In genomic region chr2:67476808-67477790, GRCh38 we compare ENCODE assay signal across 8 cellular contexts.
DNase-seq lines count a peak whose midpoint lies in the region; ATAC-seq and TF ChIP-seq lines count a peak whose summit lies in the region.

No MANE protein-coding gene starts in this region.

- H3K27ac ChIP-seq in AG04450 (ENCODE audit: low read depth, low read length) = no peak overlapping the region
- H3K27ac ChIP-seq in GM23338 (ENCODE audit: low read depth) = peak overlapping the region; percentile 4; the same call in 1 of the 2 replicates

- peaks cover 5% of the 10 kb centered on the region; the same call in 2 of the 3 replicates for H3K9me3 Mint-ChIP-seq in GM23338
- H3K9me3 Mint-ChIP-seq in neural crest cell = no peaks in the 10 kb centered on the region

- H3K4me1 Mint-ChIP-seq in GM23338 = peaks cover 25% of the 10 kb centered on the region
- peaks cover 12% of the 10 kb centered on the region for H3K4me1 Mint-ChIP-seq in neural crest cell

- DNase-seq in AG04450 (ENCODE audit: low read depth, low spot score) (no peak), GM23338 (ENCODE audit: low spot score) (peak; percentile 60), NOMO-1 (lab: John Stamatoyannopoulos, UW; ENCODE audit: unreplicated experiment in 2 of 2) (peak; percentile 4 to 61), epithelial cell of esophagus (ENCODE audit: low read depth) (peak; percentile 69), neural crest cell (ENCODE audit: low read depth, low spot score) (no peak)
- no peak for DNase-seq in activated T-cell treated with anti-CD3 and anti-CD28 coated beads, Interleukin-2, amount 50 U/mL, for 1 hour

- H4K20me1 ChIP-seq in GM23338 (replicated peaks; ENCODE audit: insufficient read depth) = no peaks in the 10 kb centered on the region

- H3K27ac Mint-ChIP-seq in GM23338 (no peak overlapping the region), neural crest cell (ENCODE audit: unreplicated experiment) (no peak overlapping the region)

- ATAC-seq in GM23338 = peak; percentile 70
- ATAC-seq in GM18909 (IDR thresholded peaks at IDR 0.05; ENCODE audit: poor library complexity, unreplicated experiment) = no peak
- ATAC-seq in HG02571 (IDR thresholded peaks at IDR 0.05; ENCODE audit: unreplicated experiment) = no peak

- H3K4me3 ChIP-seq in AG04450 (ENCODE audit: low read depth, low read length) (no peak overlapping the region), GM23338 (no peak overlapping the region), epithelial cell of esophagus (ENCODE audit: low read length) (no peak overlapping the region)

- H3K4me3 Mint-ChIP-seq in GM23338 (no peak overlapping the region), neural crest cell (no peak overlapping the region)

- H3K27me3 Mint-ChIP-seq in GM23338 (ENCODE audit: insufficient read depth, low read depth, poor library complexity) (peaks cover 4% of the 10 kb centered on the region), neural crest cell (ENCODE audit: low read depth) (no peaks in the 10 kb centered on the region)

- H2AFZ ChIP-seq in GM23338 = peak overlapping the region; percentile 74; the same call in 1 of the 2 replicates

- H3K9me2 ChIP-seq in GM23338 (ENCODE audit: insufficient read depth) = peaks cover 9% of the 10 kb centered on the region; the same call in 1 of the 2 replicates

- no peaks in the 10 kb centered on the region for H3K9me3 ChIP-seq in AG04450 (ENCODE audit: control insufficient read depth, insufficient read depth, low read length)

- H3K4me1 ChIP-seq in GM23338 (ENCODE audit: insufficient read depth) = peaks cover 20% of the 10 kb centered on the region

- peak overlapping the region; percentile 22; the same call in 1 of the 2 replicates for H3K4me2 ChIP-seq in GM23338

- no peaks in the 10 kb centered on the region for H3F3A ChIP-seq in GM23338 (replicated peaks; ENCODE audit: low read depth)

- CTCF ChIA-PET in AG04450 (lab: Charles Lee) = interaction anchor here (0.6 to 3.5 kb wide), 25 partner anchors 9 to 1011 kb away, joined by 3 to 39 read pairs (median 4); no protein-coding TSS in a partner anchor

- POLR2A ChIA-PET in AG04450 (lab: Yijun Ruan, JAX) = interaction anchor here (0.5 to 0.8 kb wide), 2 partner anchors 30 to 76 kb away, joined by 3 to 5 read pairs; no protein-coding TSS in a partner anchor

- TF ChIP-seq CTCF in AG04450 (IDR thresholded peaks at IDR 0.05; ENCODE audit: low read depth, low read length) (peak; percentile 66), GM23338 (conservative IDR thresholded peaks at IDR 0.05; ENCODE audit: low read depth in 2 of 2) (peak; percentile 71 to 73), epithelial cell of esophagus (IDR thresholded peaks at IDR 0.05; ENCODE audit: insufficient read depth, low read depth, low read length, missing control alignments) (peak; percentile 62), neural crest cell (conservative IDR thresholded peaks at IDR 0.05) (peak; percentile 71)

- no peaks in the 10 kb centered on the region; the same call in 2 of the 3 replicates for H3K36me3 Mint-ChIP-seq in GM23338 (ENCODE audit: low read depth)
- H3K36me3 Mint-ChIP-seq in neural crest cell (ENCODE audit: low read depth) = no peaks in the 10 kb centered on the region

- H3K27me3 ChIP-seq in AG04450 (ENCODE audit: control insufficient read depth, insufficient read depth, low read length) (no peaks in the 10 kb centered on the region), GM23338 (ENCODE audit: insufficient read depth) (no peaks in the 10 kb centered on the region)

- no peaks in the 10 kb centered on the region for H3K36me3 ChIP-seq in GM23338 (ENCODE audit: insufficient read depth)

- H3K79me2 ChIP-seq in GM23338 (replicated peaks; ENCODE audit: insufficient read depth) = no peaks in the 10 kb centered on the region

TF ChIP-seq in GM23338, 12 proteins besides CTCF, POLR2A, EP300 and RAD21 (continues in another document):
- TF ChIP-seq REST (IDR thresholded peaks at IDR 0.05; ENCODE audit: unreplicated experiment) = no peak
- TF ChIP-seq NANOG (IDR thresholded peaks at IDR 0.05; ENCODE audit: borderline replicate concordance) = no peak
- no peak for TF ChIP-seq ETS1 (IDR thresholded peaks at IDR 0.05)
- TF ChIP-seq CREB1 (CRISPR knock-in tag; IDR thresholded peaks at IDR 0.05; ENCODE audit: low read depth) = no peak
- TF ChIP-seq EZH2 (IDR thresholded peaks at IDR 0.05; ENCODE audit: low read depth, unreplicated experiment) = no peak
- TF ChIP-seq JUNB (IDR thresholded peaks at IDR 0.05; ENCODE audit: unreplicated experiment) = no peak
- no peak for TF ChIP-seq POLR2AphosphoS5 (IDR thresholded peaks at IDR 0.05; ENCODE audit: low read depth)
- TF ChIP-seq EZH2phosphoT487 (IDR thresholded peaks at IDR 0.05; ENCODE audit: unreplicated experiment) = no peak

Comparison
In these comparisons a context has a peak if more than half of its experiments do, and no peak if none do; other contexts are left out.
1. DNase-seq: peak in GM23338 (single experiment), NOMO-1 (2 of 2) and epithelial cell of esophagus (single experiment); none in AG04450 (single experiment), neural crest cell (single experiment) and activated T-cell treated with anti-CD3 and anti-CD28 coated beads, Interleukin-2, amount 50 U/mL, for 1 hour (single experiment).
2. Peak in every context shown above with its lines, with median percentiles within 50 percentile points of each other: CTCF ChIP-seq.